Comparison of ENCODE assay signal across 1 cellular context in the genomic region with DNA sequence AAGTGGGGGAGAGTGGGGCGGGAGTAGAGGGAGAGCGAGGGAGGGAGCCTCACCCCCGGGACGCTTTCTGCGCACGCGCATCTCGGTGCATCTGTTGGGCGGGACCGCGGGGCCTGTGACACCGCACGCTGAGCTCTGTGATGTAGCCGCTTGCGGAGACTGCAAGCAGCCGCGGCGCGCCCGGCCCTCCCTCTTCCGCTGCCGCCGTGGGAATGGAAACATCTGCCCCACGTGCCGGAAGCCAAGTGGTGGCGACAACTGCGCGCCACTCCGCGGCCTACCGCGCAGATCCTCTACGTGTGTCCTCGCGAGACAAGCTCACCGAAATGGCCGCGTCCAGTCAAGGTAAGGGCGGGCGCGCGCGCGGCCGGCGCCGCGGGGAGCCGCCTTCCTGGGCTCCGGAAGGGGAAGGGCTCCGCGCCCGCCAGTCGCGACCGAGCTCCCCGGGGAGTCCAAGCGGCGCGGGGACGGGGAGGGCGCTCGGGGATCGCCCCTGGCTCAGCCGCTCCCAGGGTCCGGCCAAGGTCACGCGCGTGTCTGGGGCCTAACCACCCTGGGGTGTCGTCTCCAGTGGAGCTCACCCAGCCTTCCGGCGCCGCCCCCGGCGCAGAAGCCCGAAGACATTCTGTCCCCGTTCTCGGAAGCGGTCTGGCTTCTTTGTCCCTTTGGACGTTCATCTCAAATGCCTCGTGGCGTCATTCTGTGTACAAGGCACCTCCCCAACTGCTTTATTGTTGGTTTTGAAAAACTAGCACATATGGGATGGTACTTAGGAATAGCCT.
TF ChIP-seq lines count a peak whose summit lies in the region.

A gene with protein sequence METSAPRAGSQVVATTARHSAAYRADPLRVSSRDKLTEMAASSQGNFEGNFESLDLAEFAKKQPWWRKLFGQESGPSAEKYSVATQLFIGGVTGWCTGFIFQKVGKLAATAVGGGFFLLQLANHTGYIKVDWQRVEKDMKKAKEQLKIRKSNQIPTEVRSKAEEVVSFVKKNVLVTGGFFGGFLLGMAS (plus strand): TSS at position 118 of the 782 bp plus-strand sequence. CDS start 95 bp downstream, at position 213.

TF ChIP-seq in H1, 55 proteins besides CTCF, POLR2A, EP300 and RAD21 (continues in another document):
- TF ChIP-seq CEBPB (IDR thresholded peaks at IDR 0.05; ENCODE audit: low read depth, low read length) (no peak), JUN (IDR thresholded peaks at IDR 0.05; ENCODE audit: low read depth, low read length) (no peak), BCL11A (IDR thresholded peaks at IDR 0.05; ENCODE audit: low read depth in 2 of 2, low read length in 2 of 2) (no peak), ZNF274 (IDR thresholded peaks at IDR 0.05; ENCODE audit: borderline replicate concordance, extremely low read depth, low read length) (no peak), MAFK (IDR thresholded peaks at IDR 0.05; ENCODE audit: low read depth, low read length) (no peak), SIN3A (conservative IDR thresholded peaks at IDR 0.05 in 1 of 2, IDR thresholded peaks at IDR 0.05 in 1 of 2; ENCODE audit: low read depth in 1 of 2, low read length in 2 of 2) (0 out of 4 replicates have a peak, but pooled peaks of 1 of the 2 experiments have one; percentile 30), TAF7 (optimal IDR thresholded peaks at IDR 0.05; ENCODE audit: borderline replicate concordance, low read depth, low read length) (no peak), KDM5A (IDR thresholded peaks at IDR 0.05; ENCODE audit: low read length) (no peak), HDAC6 (IDR thresholded peaks at IDR 0.05; ENCODE audit: low read depth, low read length) (no peak), SP2 (IDR thresholded peaks at IDR 0.05; ENCODE audit: low read length) (no peak), SRF (IDR thresholded peaks at IDR 0.05; ENCODE audit: low read depth, low read length) (no peak), SP4 (IDR thresholded peaks at IDR 0.05; ENCODE audit: low read length) (no peak), FOSL1 (IDR thresholded peaks at IDR 0.05; ENCODE audit: insufficient read depth, low read depth, low read length) (no peak), KDM4A (IDR thresholded peaks at IDR 0.05; ENCODE audit: low read depth, low read length, severe bottlenecking) (peak; percentile 53), KDM1A (IDR thresholded peaks at IDR 0.05; ENCODE audit: borderline replicate concordance, low read length) (no peak), CTBP2 (IDR thresholded peaks at IDR 0.05; ENCODE audit: borderline replicate concordance, insufficient read depth, insufficient read length, low read length) (no peak), TAF1 (IDR thresholded peaks at IDR 0.05; ENCODE audit: low read depth, low read length) (peak; percentile 71), PHF8 (conservative IDR thresholded peaks at IDR 0.05; ENCODE audit: low read depth, low read length) (peak; percentile 77), RXRA (IDR thresholded peaks at IDR 0.05; ENCODE audit: insufficient read depth, low read depth, low read length) (no peak), TBP (IDR thresholded peaks at IDR 0.05; ENCODE audit: low read depth, low read length) (peak; percentile 21; the same call in 1 of the 2 replicates), GABPA (IDR thresholded peaks at IDR 0.05; ENCODE audit: borderline replicate concordance, insufficient read depth, low read length) (no peak), SIRT6 (IDR thresholded peaks at IDR 0.05; ENCODE audit: low read length) (no peak), SIX5 (IDR thresholded peaks at IDR 0.05; ENCODE audit: low read depth, low read length) (no peak), CBX8 (IDR thresholded peaks at IDR 0.05; ENCODE audit: borderline replicate concordance, low read depth, low read length) (no peak), NRF1 (IDR thresholded peaks at IDR 0.05; ENCODE audit: low read depth, low read length) (peak; percentile 33; the same call in 1 of the 2 replicates), CHD1 (IDR thresholded peaks at IDR 0.05; ENCODE audit: low read depth, low read length) (no peak), SP1 (IDR thresholded peaks at IDR 0.05; ENCODE audit: low read depth, low read length) (no peak), RBBP5 (IDR thresholded peaks at IDR 0.05; ENCODE audit: borderline replicate concordance, low read depth, low read length) (peak; percentile 66; the same call in 1 of the 2 replicates), POU5F1 (IDR thresholded peaks at IDR 0.05; ENCODE audit: low read depth, low read length) (no peak), NANOG (IDR thresholded peaks at IDR 0.05; ENCODE audit: insufficient read depth, low read depth, low read length, poor library complexity, severe bottlenecking) (no peak), EZH2 (IDR thresholded peaks at IDR 0.05; ENCODE audit: low read depth, low read length, severe bottlenecking) (no peak), TEAD4 (IDR thresholded peaks at IDR 0.05; ENCODE audit: low read depth, low read length) (no peak), EGR1 (IDR thresholded peaks at IDR 0.05; ENCODE audit: borderline replicate concordance, low read depth, low read length) (no peak), HDAC2 (IDR thresholded peaks at IDR 0.05; ENCODE audit: borderline replicate concordance in 1 of 2, low read depth in 2 of 2, low read length in 2 of 2) (no peak), RNF2 (IDR thresholded peaks at IDR 0.05; ENCODE audit: borderline replicate concordance, low read depth, low read length, missing control alignments, poor library complexity, severe bottlenecking) (no peak), SUZ12 (IDR thresholded peaks at IDR 0.05; ENCODE audit: low read length) (no peak), RFX5 (IDR thresholded peaks at IDR 0.05; ENCODE audit: borderline replicate concordance, low read depth, low read length) (no peak), CHD2 (IDR thresholded peaks at IDR 0.05; ENCODE audit: low read length) (peak; percentile 72), CBX5 (IDR thresholded peaks at IDR 0.05; ENCODE audit: low read depth, low read length) (no peak), GTF2F1 (IDR thresholded peaks at IDR 0.05; ENCODE audit: borderline replicate concordance, low read depth, low read length) (no peak), JUND (IDR thresholded peaks at IDR 0.05; ENCODE audit: low read length) (no peak), POLR2AphosphoS5 (IDR thresholded peaks at IDR 0.05; ENCODE audit: low read depth, low read length) (0 out of 2 replicates have a peak, but pooled peaks have one; percentile 59), SAP30 (IDR thresholded peaks at IDR 0.05; ENCODE audit: insufficient read depth, insufficient replicate concordance, low read length) (no peak), ASH2L (IDR thresholded peaks at IDR 0.05; ENCODE audit: low read length) (peak; percentile 81), TCF12 (IDR thresholded peaks at IDR 0.05; ENCODE audit: low read depth, low read length) (no peak), YY1 (IDR thresholded peaks at IDR 0.05; ENCODE audit: low read depth, low read length) (no peak; the same call in 1 of the 2 replicates), CREB1 (IDR thresholded peaks at IDR 0.05) (peak; percentile 84)
- TF ChIP-seq, protein P1, sequence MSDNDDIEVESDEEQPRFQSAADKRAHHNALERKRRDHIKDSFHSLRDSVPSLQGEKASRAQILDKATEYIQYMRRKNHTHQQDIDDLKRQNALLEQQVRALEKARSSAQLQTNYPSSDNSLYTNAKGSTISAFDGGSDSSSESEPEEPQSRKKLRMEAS (IDR thresholded peaks at IDR 0.05) = peak; percentile 63
- TF ChIP-seq, protein P2, sequence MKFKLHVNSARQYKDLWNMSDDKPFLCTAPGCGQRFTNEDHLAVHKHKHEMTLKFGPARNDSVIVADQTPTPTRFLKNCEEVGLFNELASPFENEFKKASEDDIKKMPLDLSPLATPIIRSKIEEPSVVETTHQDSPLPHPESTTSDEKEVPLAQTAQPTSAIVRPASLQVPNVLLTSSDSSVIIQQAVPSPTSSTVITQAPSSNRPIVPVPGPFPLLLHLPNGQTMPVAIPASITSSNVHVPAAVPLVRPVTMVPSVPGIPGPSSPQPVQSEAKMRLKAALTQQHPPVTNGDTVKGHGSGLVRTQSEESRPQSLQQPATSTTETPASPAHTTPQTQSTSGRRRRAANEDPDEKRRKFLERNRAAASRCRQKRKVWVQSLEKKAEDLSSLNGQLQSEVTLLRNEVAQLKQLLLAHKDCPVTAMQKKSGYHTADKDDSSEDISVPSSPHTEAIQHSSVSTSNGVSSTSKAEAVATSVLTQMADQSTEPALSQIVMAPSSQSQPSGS (IDR thresholded peaks at IDR 0.05; ENCODE audit: low read length) = no peak
- TF ChIP-seq, protein P3, sequence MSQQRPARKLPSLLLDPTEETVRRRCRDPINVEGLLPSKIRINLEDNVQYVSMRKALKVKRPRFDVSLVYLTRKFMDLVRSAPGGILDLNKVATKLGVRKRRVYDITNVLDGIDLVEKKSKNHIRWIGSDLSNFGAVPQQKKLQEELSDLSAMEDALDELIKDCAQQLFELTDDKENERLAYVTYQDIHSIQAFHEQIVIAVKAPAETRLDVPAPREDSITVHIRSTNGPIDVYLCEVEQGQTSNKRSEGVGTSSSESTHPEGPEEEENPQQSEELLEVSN (IDR thresholded peaks at IDR 0.05) = 0 out of 2 replicates have a peak, but pooled peaks have one; percentile 44
- TF ChIP-seq, protein P4, sequence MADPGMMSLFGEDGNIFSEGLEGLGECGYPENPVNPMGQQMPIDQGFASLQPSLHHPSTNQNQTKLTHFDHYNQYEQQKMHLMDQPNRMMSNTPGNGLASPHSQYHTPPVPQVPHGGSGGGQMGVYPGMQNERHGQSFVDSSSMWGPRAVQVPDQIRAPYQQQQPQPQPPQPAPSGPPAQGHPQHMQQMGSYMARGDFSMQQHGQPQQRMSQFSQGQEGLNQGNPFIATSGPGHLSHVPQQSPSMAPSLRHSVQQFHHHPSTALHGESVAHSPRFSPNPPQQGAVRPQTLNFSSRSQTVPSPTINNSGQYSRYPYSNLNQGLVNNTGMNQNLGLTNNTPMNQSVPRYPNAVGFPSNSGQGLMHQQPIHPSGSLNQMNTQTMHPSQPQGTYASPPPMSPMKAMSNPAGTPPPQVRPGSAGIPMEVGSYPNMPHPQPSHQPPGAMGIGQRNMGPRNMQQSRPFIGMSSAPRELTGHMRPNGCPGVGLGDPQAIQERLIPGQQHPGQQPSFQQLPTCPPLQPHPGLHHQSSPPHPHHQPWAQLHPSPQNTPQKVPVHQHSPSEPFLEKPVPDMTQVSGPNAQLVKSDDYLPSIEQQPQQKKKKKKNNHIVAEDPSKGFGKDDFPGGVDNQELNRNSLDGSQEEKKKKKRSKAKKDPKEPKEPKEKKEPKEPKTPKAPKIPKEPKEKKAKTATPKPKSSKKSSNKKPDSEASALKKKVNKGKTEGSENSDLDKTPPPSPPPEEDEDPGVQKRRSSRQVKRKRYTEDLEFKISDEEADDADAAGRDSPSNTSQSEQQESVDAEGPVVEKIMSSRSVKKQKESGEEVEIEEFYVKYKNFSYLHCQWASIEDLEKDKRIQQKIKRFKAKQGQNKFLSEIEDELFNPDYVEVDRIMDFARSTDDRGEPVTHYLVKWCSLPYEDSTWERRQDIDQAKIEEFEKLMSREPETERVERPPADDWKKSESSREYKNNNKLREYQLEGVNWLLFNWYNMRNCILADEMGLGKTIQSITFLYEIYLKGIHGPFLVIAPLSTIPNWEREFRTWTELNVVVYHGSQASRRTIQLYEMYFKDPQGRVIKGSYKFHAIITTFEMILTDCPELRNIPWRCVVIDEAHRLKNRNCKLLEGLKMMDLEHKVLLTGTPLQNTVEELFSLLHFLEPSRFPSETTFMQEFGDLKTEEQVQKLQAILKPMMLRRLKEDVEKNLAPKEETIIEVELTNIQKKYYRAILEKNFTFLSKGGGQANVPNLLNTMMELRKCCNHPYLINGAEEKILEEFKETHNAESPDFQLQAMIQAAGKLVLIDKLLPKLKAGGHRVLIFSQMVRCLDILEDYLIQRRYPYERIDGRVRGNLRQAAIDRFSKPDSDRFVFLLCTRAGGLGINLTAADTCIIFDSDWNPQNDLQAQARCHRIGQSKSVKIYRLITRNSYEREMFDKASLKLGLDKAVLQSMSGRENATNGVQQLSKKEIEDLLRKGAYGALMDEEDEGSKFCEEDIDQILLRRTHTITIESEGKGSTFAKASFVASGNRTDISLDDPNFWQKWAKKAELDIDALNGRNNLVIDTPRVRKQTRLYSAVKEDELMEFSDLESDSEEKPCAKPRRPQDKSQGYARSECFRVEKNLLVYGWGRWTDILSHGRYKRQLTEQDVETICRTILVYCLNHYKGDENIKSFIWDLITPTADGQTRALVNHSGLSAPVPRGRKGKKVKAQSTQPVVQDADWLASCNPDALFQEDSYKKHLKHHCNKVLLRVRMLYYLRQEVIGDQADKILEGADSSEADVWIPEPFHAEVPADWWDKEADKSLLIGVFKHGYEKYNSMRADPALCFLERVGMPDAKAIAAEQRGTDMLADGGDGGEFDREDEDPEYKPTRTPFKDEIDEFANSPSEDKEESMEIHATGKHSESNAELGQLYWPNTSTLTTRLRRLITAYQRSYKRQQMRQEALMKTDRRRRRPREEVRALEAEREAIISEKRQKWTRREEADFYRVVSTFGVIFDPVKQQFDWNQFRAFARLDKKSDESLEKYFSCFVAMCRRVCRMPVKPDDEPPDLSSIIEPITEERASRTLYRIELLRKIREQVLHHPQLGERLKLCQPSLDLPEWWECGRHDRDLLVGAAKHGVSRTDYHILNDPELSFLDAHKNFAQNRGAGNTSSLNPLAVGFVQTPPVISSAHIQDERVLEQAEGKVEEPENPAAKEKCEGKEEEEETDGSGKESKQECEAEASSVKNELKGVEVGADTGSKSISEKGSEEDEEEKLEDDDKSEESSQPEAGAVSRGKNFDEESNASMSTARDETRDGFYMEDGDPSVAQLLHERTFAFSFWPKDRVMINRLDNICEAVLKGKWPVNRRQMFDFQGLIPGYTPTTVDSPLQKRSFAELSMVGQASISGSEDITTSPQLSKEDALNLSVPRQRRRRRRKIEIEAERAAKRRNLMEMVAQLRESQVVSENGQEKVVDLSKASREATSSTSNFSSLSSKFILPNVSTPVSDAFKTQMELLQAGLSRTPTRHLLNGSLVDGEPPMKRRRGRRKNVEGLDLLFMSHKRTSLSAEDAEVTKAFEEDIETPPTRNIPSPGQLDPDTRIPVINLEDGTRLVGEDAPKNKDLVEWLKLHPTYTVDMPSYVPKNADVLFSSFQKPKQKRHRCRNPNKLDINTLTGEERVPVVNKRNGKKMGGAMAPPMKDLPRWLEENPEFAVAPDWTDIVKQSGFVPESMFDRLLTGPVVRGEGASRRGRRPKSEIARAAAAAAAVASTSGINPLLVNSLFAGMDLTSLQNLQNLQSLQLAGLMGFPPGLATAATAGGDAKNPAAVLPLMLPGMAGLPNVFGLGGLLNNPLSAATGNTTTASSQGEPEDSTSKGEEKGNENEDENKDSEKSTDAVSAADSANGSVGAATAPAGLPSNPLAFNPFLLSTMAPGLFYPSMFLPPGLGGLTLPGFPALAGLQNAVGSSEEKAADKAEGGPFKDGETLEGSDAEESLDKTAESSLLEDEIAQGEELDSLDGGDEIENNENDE (IDR thresholded peaks at IDR 0.05; ENCODE audit: insufficient replicate concordance, low read length) = no peak
- TF ChIP-seq, protein P5, sequence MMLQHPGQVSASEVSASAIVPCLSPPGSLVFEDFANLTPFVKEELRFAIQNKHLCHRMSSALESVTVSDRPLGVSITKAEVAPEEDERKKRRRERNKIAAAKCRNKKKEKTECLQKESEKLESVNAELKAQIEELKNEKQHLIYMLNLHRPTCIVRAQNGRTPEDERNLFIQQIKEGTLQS (IDR thresholded peaks at IDR 0.05; ENCODE audit: insufficient read depth, low read depth, low read length) = no peak
- TF ChIP-seq, protein P6, sequence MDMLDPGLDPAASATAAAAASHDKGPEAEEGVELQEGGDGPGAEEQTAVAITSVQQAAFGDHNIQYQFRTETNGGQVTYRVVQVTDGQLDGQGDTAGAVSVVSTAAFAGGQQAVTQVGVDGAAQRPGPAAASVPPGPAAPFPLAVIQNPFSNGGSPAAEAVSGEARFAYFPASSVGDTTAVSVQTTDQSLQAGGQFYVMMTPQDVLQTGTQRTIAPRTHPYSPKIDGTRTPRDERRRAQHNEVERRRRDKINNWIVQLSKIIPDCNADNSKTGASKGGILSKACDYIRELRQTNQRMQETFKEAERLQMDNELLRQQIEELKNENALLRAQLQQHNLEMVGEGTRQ (IDR thresholded peaks at IDR 0.05; ENCODE audit: low read length) = peak; percentile 43; the same call in 1 of the 2 replicates
